In genomic region chr18:61943175-61943964, GRCh38 we compare ENCODE assay signal across 29 cellular contexts.
"Had no signal": no experiment of that assay in that cellular context is flagged by ENCODE, and none has a peak within 500 bp of the region (broad histone marks: within the 10 kb centered on the region; RNA-seq: fewer than 3 reads in every experiment).

No MANE protein-coding gene starts in this region.

- ATAC-seq: activated CD8-positive, alpha-beta memory T cell treated with anti-CD3 and anti-CD28 coated beads, Interleukin-2, amount 10 ng/mL, durations not matched to agents 7 days and 5 days; esophagus mucosa; heart right ventricle; left lobe of liver; lower lobe of right lung; right cardiac atrium; WTC11 had no signal

- H3K4me3 Mint-ChIP-seq: activated CD4-positive, alpha-beta memory T cell treated with anti-CD3 and anti-CD28 coated beads, Interleukin-2, amount 10 ng/mL, durations not matched to agents 7 days and 5 days; activated CD4-positive, alpha-beta T cell treated with anti-CD3 and anti-CD28 coated beads, Interleukin-2, amount 10 ng/mL, durations not matched to agents 7 days and 5 days; activated CD8-positive, alpha-beta memory T cell treated with anti-CD3 and anti-CD28 coated beads, Interleukin-2, amount 10 ng/mL, durations not matched to agents 7 days and 5 days; activated naive CD4-positive, alpha-beta T cell treated with anti-CD3 and anti-CD28 coated beads, Interleukin-2, amount 50 U/mL, for 24 hours; brain; dendritic cell treated with granulocyte-macrophage colony-stimulating factor and Interleukin-4, amounts not matched to agents 40 ng/mL and 50 ng/mL, for 4 days; endodermal cell; nephron; type B pancreatic cell; WTC11 had no signal

- H3K27ac Mint-ChIP-seq: activated CD4-positive, alpha-beta memory T cell treated with anti-CD3 and anti-CD28 coated beads, Interleukin-2, amount 10 ng/mL, durations not matched to agents 7 days and 5 days; activated CD8-positive, alpha-beta memory T cell treated with anti-CD3 and anti-CD28 coated beads, Interleukin-2, amount 10 ng/mL, durations not matched to agents 7 days and 5 days; activated naive CD4-positive, alpha-beta T cell treated with anti-CD3 and anti-CD28 coated beads, Interleukin-2, amount 50 U/mL, for 24 hours; activated T-helper 2 cell treated with anti-CD3 and anti-CD28 coated beads, Interferon-gamma antibody, Interleukin-2, Interleukin-4, amounts not matched to agents 10 μg/mL and 5 μg/mL and 100 μg/mL, durations not matched to agents 14 hours and 24 hours and 36 hours; brain; dendritic cell treated with granulocyte-macrophage colony-stimulating factor and Interleukin-4, amounts not matched to agents 40 ng/mL and 50 ng/mL, for 4 days; endodermal cell; type B pancreatic cell; WTC11 had no signal

- H3K27ac ChIP-seq: cardiac muscle cell, heart right ventricle, lower lobe of right lung, thoracic aorta, uterus had no signal

- DNase-seq: activated CD4-positive, alpha-beta memory T cell treated with anti-CD3 and anti-CD28 coated beads, Interleukin-2, amount 10 ng/mL, durations not matched to agents 7 days and 5 days; activated CD4-positive, alpha-beta T cell treated with anti-CD3 and anti-CD28 coated beads for 1 hour; activated CD4-positive, alpha-beta T cell treated with anti-CD3 and anti-CD28 coated beads, Interleukin-2, amount 10 ng/mL, durations not matched to agents 7 days and 5 days; activated CD8-positive, alpha-beta memory T cell treated with anti-CD3 and anti-CD28 coated beads, Interleukin-2, amount 10 ng/mL, durations not matched to agents 7 days and 5 days; activated T-cell treated with anti-CD3 and anti-CD28 coated beads, Interleukin-2, amount 50 U/mL, for 48 hours; aorta; endodermal cell; foreskin melanocyte; heart right ventricle; kidney glomerular epithelial cell; lower lobe of right lung; mesendoderm; posterior cingulate gyrus; right cardiac atrium; spleen; stimulated activated naive CD4-positive, alpha-beta T cell; T-helper 2 cell; uterus had no signal

- H3K36me3 Mint-ChIP-seq: activated naive CD4-positive, alpha-beta T cell treated with anti-CD3 and anti-CD28 coated beads, Interleukin-2, amount 50 U/mL, for 24 hours; brain; type B pancreatic cell had no signal

- H3K36me3 ChIP-seq: cardiac muscle cell, heart right ventricle, lower lobe of right lung, spleen, thoracic aorta, uterus had no signal

- H3K4me3 ChIP-seq: cardiac muscle cell, heart right ventricle, lower lobe of right lung, spleen, thoracic aorta, uterus had no signal

- H3K27me3 Mint-ChIP-seq: activated naive CD4-positive, alpha-beta T cell treated with anti-CD3 and anti-CD28 coated beads, Interleukin-2, amount 50 U/mL, for 24 hours; type B pancreatic cell had no signal

- H3K4me1 ChIP-seq: lower lobe of right lung, uterus had no signal

- H3K9me3 Mint-ChIP-seq: activated naive CD4-positive, alpha-beta T cell treated with anti-CD3 and anti-CD28 coated beads, Interleukin-2, amount 50 U/mL, for 24 hours; endodermal cell; nephron had no signal

- H3K27me3 ChIP-seq: cardiac muscle cell, heart right ventricle, uterus had no signal

- H3K9me3 ChIP-seq: heart right ventricle, lower lobe of right lung, spleen, thoracic aorta, uterus had no signal
